In the genomic region with DNA sequence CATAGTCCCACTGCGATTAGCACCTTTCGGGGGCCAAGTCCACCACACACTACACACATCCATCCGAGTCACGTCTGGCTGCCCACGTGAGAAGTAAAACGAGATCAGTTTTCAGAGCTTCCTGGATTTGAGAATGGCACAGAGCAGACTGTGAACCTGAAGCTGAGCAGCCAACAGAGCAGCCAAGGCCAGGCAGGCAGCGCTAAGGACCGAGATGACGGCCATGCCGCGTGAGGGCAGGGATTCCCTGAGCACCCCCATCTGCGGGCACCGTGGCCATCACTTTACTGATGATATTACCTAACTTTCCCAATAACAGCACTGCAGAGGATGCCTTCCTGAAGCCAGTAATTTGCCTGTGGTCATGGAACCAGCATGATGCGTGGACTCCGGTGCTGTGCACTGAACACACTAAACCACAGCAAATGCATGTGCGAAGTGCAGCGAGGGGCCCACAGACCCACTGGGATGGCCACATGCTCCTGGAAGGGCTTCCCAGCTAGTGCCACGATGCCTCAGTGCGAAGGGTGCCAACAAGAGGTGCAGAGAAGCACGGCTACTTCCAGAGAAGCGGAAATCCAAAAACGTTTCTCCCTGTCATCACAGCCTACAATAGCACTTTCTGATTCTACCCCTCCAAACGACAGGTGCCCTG, we compare ENCODE assay signal across 21 cellular contexts. TPM values are rescaled to one million over a fixed set of nuclear protein-coding genes. Genes with fewer than 3 reads are reported as not detected.
A peak's percentile ranks its signal among the peaks of the same experiment; 100 is the strongest.
DNase-seq lines count a peak whose midpoint lies in the region; ATAC-seq, FAIRE-seq and TF ChIP-seq lines count a peak whose summit lies in the region.
"Had no signal": no experiment of that assay in that cellular context is flagged by ENCODE, and none has a peak within 500 bp of the region (broad histone marks: within the 10 kb centered on the region; RNA-seq: fewer than 3 reads in every experiment).

No MANE protein-coding gene starts in this region.

- H3K36me3 ChIP-seq in H1 (ENCODE audit: control insufficient read depth in 2 of 4, insufficient read depth in 4 of 4, low read length in 3 of 4): peaks cover 0 to 12% (median 5%) of the 10 kb centered on the region in 4 experiments; a peak in 2 of 8 replicates
- no peaks in the 10 kb centered on the region for H3K36me3 ChIP-seq in neural progenitor cell
- H3K36me3 ChIP-seq: Peyer's patch had no signal

- 93% methylated on average over 23 of the region's 23 CpGs; no CpG with 5 or more reads in 1 of the 2 experiments for WGBS in H1 (ENCODE audit: extremely low coverage in 1 of 2, insufficient coverage in 1 of 2, insufficient read length in 1 of 2, insufficient replicate concordance in 2 of 2, low coverage in 1 of 2, low lambda C conversion rate in 2 of 2, missing lambda C conversion rate in 1 of 2), 2 experiments

- H3K4me1 Mint-ChIP-seq in activated naive CD4-positive, alpha-beta T cell treated with anti-CD3 and anti-CD28 coated beads, Interleukin-2, amount 10 ng/mL, durations not matched to agents 7 days and 5 days: peaks cover 44% of the 10 kb centered on the region
- H3K4me1 Mint-ChIP-seq in neural progenitor cell (peaks cover 12% of the 10 kb centered on the region), HFFc6 (ENCODE audit: low read depth) (peaks cover 9% of the 10 kb centered on the region)
- peaks cover 42 to 86% of the 10 kb centered on the region in 2 donors for H3K4me1 Mint-ChIP-seq in stimulated activated naive B cell treated with anti-CD40 and anti-IgM and Interleukin-4, amounts not matched to agents 10 μg/mL and 1 μg/mL and 100 μg/mL, for 72 hours

- H3K9me3 Mint-ChIP-seq in activated naive CD4-positive, alpha-beta T cell treated with anti-CD3 and anti-CD28 coated beads, Interleukin-2, amount 10 ng/mL, durations not matched to agents 7 days and 5 days: no peaks in the 10 kb centered on the region
- no peaks in the 10 kb centered on the region for H3K9me3 Mint-ChIP-seq in activated naive CD4-positive, alpha-beta T cell treated with anti-CD3 and anti-CD28 coated beads, Interleukin-2, amount 50 U/mL, for 72 hours
- H3K9me3 Mint-ChIP-seq in neural progenitor cell (peaks cover 3% of the 10 kb centered on the region), HFFc6 (no peaks in the 10 kb centered on the region)
- H3K9me3 Mint-ChIP-seq in stimulated activated naive B cell treated with anti-CD40 and anti-IgM and Interleukin-4, amounts not matched to agents 10 μg/mL and 1 μg/mL and 100 μg/mL, for 72 hours: no peaks in the 10 kb centered on the region
- H3K9me3 Mint-ChIP-seq: CD4-positive, CD25-positive, alpha-beta regulatory T cell had no signal

- H4K8ac ChIP-seq in H1 (ENCODE audit: extremely low read depth, insufficient read depth, low read length): 0 out of 2 replicates have a peak overlapping the region, but pooled peaks have one; percentile 43

- peaks cover 32% of the 10 kb centered on the region for H3K79me1 ChIP-seq in H1 (ENCODE audit: low read depth, low read length)

- TF ChIP-seq EP300 in H1 (IDR thresholded peaks at IDR 0.05; ENCODE audit: borderline replicate concordance in 1 of 2, low read depth in 2 of 2, low read length in 2 of 2): no peak

- no peak overlapping the region for H2BK120ac ChIP-seq in H1 (replicated peaks; ENCODE audit: low read depth, low read length)

- no peak for TF ChIP-seq CTCF in H1 (IDR thresholded peaks at IDR 0.05; ENCODE audit: control extremely low read depth in 1 of 3, insufficient read depth in 1 of 3, low read depth in 1 of 3, low read length in 3 of 3)
- no peak for TF ChIP-seq CTCF in neural progenitor cell (IDR thresholded peaks at IDR 0.05)
- TF ChIP-seq CTCF in HFFc6 (IDR thresholded peaks at IDR 0.05): no peak

- DNase-seq in activated naive CD4-positive, alpha-beta T cell treated with anti-CD3 and anti-CD28 coated beads, Interleukin-2, amount 10 ng/mL, durations not matched to agents 7 days and 5 days: no peak
- DNase-seq in activated naive CD4-positive, alpha-beta T cell treated with anti-CD3 and anti-CD28 coated beads, Interleukin-2, amount 50 U/mL, for 72 hours (ENCODE audit: low spot score in 2 of 2): no peak
- no peak for DNase-seq in H1 (ENCODE audit: low read depth in 1 of 2, low spot score in 2 of 2)
- DNase-seq in neural progenitor cell (ENCODE audit: low spot score): no peak
- no peak for DNase-seq in stimulated activated naive B cell treated with anti-CD40 and anti-IgM and Interleukin-4, amounts not matched to agents 10 μg/mL and 1 μg/mL and 100 μg/mL, for 72 hours
- DNase-seq in HFFc6: no peak
- DNase-seq: Calu3; CD4-positive, CD25-positive, alpha-beta regulatory T cell; DMS79; IMR-90; Kasumi-1; NCI-H1105 treated with DMSO at 0.1 percent for 48 hours; NCI-H187 treated with DMSO at 0.1 percent for 48 hours; NCI-H510A; Peyer's patch; SHP77 had no signal

- H3K4me1 ChIP-seq in H1 (replicated peaks in 1 of 4; ENCODE audit: control insufficient read depth in 3 of 4, insufficient read depth in 4 of 4, low read length in 3 of 4): peaks cover 0 to 5% (median 2%) of the 10 kb centered on the region in 4 experiments; a peak in 1 of 7 replicates
- H3K4me1 ChIP-seq in neural progenitor cell: no peaks in the 10 kb centered on the region
- H3K4me1 ChIP-seq: A549 had no signal

- H3K27me3 ChIP-seq in H1 (replicated peaks in 1 of 4; ENCODE audit: control insufficient read depth in 3 of 4, extremely low read depth in 1 of 4, insufficient read depth in 3 of 4, low read length in 3 of 4) (no peaks in the 10 kb centered on the region), neural progenitor cell (no peaks in the 10 kb centered on the region)
- H3K27me3 ChIP-seq: Peyer's patch had no signal

- H3K4me2 ChIP-seq in H1 (ENCODE audit: insufficient read depth in 1 of 2, low read depth in 2 of 2, low read length in 2 of 2) (no peak overlapping the region), neural progenitor cell (no peak overlapping the region)
- H3K4me2 ChIP-seq: A549 had no signal

- no peak overlapping the region for H4K5ac ChIP-seq in H1 (ENCODE audit: insufficient read length, low read depth, low read length)

- no peak overlapping the region; the same call in 1 of the 2 replicates for H3K18ac ChIP-seq in H1 (ENCODE audit: extremely low read depth, low read length)

- no peak overlapping the region for H2BK12ac ChIP-seq in H1 (ENCODE audit: low read depth, low read length)

- H3K79me2 ChIP-seq in H1 (ENCODE audit: control insufficient read depth in 1 of 2, insufficient read depth in 2 of 2, low read length in 2 of 2) (peaks cover 0 to 74% of the 10 kb centered on the region in 2 experiments; a peak in 2 of 4 replicates), neural progenitor cell (ENCODE audit: low read depth) (peaks cover 72% of the 10 kb centered on the region)

- no peak overlapping the region for H3K23ac ChIP-seq in H1 (ENCODE audit: insufficient read length)

- H2BK15ac ChIP-seq in H1 (ENCODE audit: low read length): no peak overlapping the region

- H3K4ac ChIP-seq in H1 (replicated peaks; ENCODE audit: insufficient read length, low read depth, low read length): no peak overlapping the region

- ATAC-seq in activated naive CD4-positive, alpha-beta T cell treated with anti-CD3 and anti-CD28 coated beads, Interleukin-2, amount 50 U/mL, for 72 hours: no peak
- ATAC-seq in stimulated activated naive B cell treated with anti-CD40 and anti-IgM and Interleukin-4, amounts not matched to agents 10 μg/mL and 1 μg/mL and 100 μg/mL, for 72 hours (replicated peaks): no peak
- ATAC-seq in GM21367 (IDR thresholded peaks at IDR 0.05; ENCODE audit: unreplicated experiment) (no peak), GM21723 (IDR thresholded peaks at IDR 0.05; ENCODE audit: unreplicated experiment) (no peak)
- ATAC-seq: A549 had no signal

- FAIRE-seq in H1 (lab: Jason Lieb, UNC): no peak
- FAIRE-seq: A549, GM12891, H54 had no signal

- H3K36me3 Mint-ChIP-seq in activated naive CD4-positive, alpha-beta T cell treated with anti-CD3 and anti-CD28 coated beads, Interleukin-2, amount 10 ng/mL, durations not matched to agents 7 days and 5 days: peaks cover 26% of the 10 kb centered on the region
- H3K36me3 Mint-ChIP-seq in activated naive CD4-positive, alpha-beta T cell treated with anti-CD3 and anti-CD28 coated beads, Interleukin-2, amount 50 U/mL, for 72 hours: peaks cover 0 to 7% of the 10 kb centered on the region in 2 donors
- H3K36me3 Mint-ChIP-seq in neural progenitor cell (peaks cover 29% of the 10 kb centered on the region), HFFc6 (ENCODE audit: low read depth) (no peaks in the 10 kb centered on the region; the same call in 1 of the 2 replicates)
- H3K36me3 Mint-ChIP-seq in stimulated activated naive B cell treated with anti-CD40 and anti-IgM and Interleukin-4, amounts not matched to agents 10 μg/mL and 1 μg/mL and 100 μg/mL, for 72 hours: peaks cover 6 to 55% of the 10 kb centered on the region in 2 donors

- TF ChIP-seq RAD21 in H1 (IDR thresholded peaks at IDR 0.05 in 1 of 2, conservative IDR thresholded peaks at IDR 0.05 in 1 of 2; ENCODE audit: low read depth in 2 of 2, low read length in 2 of 2): no peak

- H3K4me3 ChIP-seq in H1 (ENCODE audit: extremely low read depth in 1 of 4, insufficient read depth in 2 of 4, low read depth in 3 of 4, low read length in 4 of 4): no peak overlapping the region
- H3K4me3 ChIP-seq in neural progenitor cell: no peak overlapping the region
- H3K4me3 ChIP-seq: A549, Peyer's patch had no signal

- H4K20me1 ChIP-seq in H1 (replicated peaks in 1 of 2; ENCODE audit: control insufficient read depth in 1 of 2, insufficient read depth in 2 of 2, low read length in 2 of 2) (peaks cover 15 to 21% of the 10 kb centered on the region in 2 experiments), neural progenitor cell (ENCODE audit: low read depth) (peaks cover 55% of the 10 kb centered on the region)

- no peak overlapping the region for H3K14ac ChIP-seq in H1 (ENCODE audit: insufficient read length)

- H3K27me3 Mint-ChIP-seq in activated naive CD4-positive, alpha-beta T cell treated with anti-CD3 and anti-CD28 coated beads, Interleukin-2, amount 10 ng/mL, durations not matched to agents 7 days and 5 days: no peaks in the 10 kb centered on the region
- peaks cover 6% of the 10 kb centered on the region for H3K27me3 Mint-ChIP-seq in neural progenitor cell (ENCODE audit: insufficient read depth, low read depth)
- H3K27me3 Mint-ChIP-seq in stimulated activated naive B cell treated with anti-CD40 and anti-IgM and Interleukin-4, amounts not matched to agents 10 μg/mL and 1 μg/mL and 100 μg/mL, for 72 hours: no peaks in the 10 kb centered on the region
- peaks cover 1% of the 10 kb centered on the region for H3K27me3 Mint-ChIP-seq in HFFc6 (ENCODE audit: insufficient read depth)
- H3K27me3 Mint-ChIP-seq: CD4-positive, CD25-positive, alpha-beta regulatory T cell had no signal

- H3K27ac ChIP-seq in H1 (ENCODE audit: low read depth, low read length) (no peak overlapping the region), neural progenitor cell (no peak overlapping the region)
- H3K27ac ChIP-seq: A549, Peyer's patch had no signal

- H3K27ac Mint-ChIP-seq in activated naive CD4-positive, alpha-beta T cell treated with anti-CD3 and anti-CD28 coated beads, Interleukin-2, amount 10 ng/mL, durations not matched to agents 7 days and 5 days: peak overlapping the region; percentile 46
- H3K27ac Mint-ChIP-seq in activated naive CD4-positive, alpha-beta T cell treated with anti-CD3 and anti-CD28 coated beads, Interleukin-2, amount 50 U/mL, for 72 hours: no peak overlapping the region
- H3K27ac Mint-ChIP-seq in neural progenitor cell (peak overlapping the region; percentile 2), HFFc6 (no peak overlapping the region; the same call in 1 of the 2 replicates)
- peak overlapping the region; percentile 69 for H3K27ac Mint-ChIP-seq in stimulated activated naive B cell treated with anti-CD40 and anti-IgM and Interleukin-4, amounts not matched to agents 10 μg/mL and 1 μg/mL and 100 μg/mL, for 72 hours

- POLR2A ChIA-PET in H1 (lab: Charles Lee; ENCODE audit: partially characterized antibody): interaction anchor here (1.3 to 2.2 kb wide), 3 partner anchors 9 to 22 kb away, joined by 3 to 8 read pairs (median 6); no protein-coding TSS in a partner anchor

- no peaks in the 10 kb centered on the region for H3K23me2 ChIP-seq in H1 (ENCODE audit: low read depth, low read length)

- no peak overlapping the region for H4K91ac ChIP-seq in H1 (replicated peaks; ENCODE audit: insufficient read length, low read length)

- H2AK5ac ChIP-seq in H1 (ENCODE audit: low read depth, low read length): no peak overlapping the region

- peak overlapping the region; percentile 71; the same call in 1 of the 2 replicates for H2BK5ac ChIP-seq in H1 (ENCODE audit: low read depth, low read length)

- H3K9ac ChIP-seq in H1 (replicated peaks in 1 of 4; ENCODE audit: extremely low read depth in 1 of 4, low read depth in 3 of 4, low read length in 3 of 4): no peak overlapping the region
- H3K9ac ChIP-seq in neural progenitor cell: no peak overlapping the region

- H2BK20ac ChIP-seq in H1 (ENCODE audit: low read length): no peak overlapping the region

- no peaks in the 10 kb centered on the region for H3F3A ChIP-seq in neural progenitor cell (ENCODE audit: low read depth)

- TF ChIP-seq POLR2A in H1 (IDR thresholded peaks at IDR 0.05; ENCODE audit: control extremely low read depth in 1 of 2, low read depth in 2 of 2, low read length in 2 of 2): no peak

- CTCF ChIA-PET in activated naive CD4-positive, alpha-beta T cell treated with anti-CD3 and anti-CD28 coated beads, Interleukin-2, amount 10 ng/mL, durations not matched to agents 7 days and 5 days (lab: Charles Lee): no interaction called here
- CTCF ChIA-PET in H1 (lab: Charles Lee; ENCODE audit: partially characterized antibody): interaction anchor here (0.6 to 15.5 kb wide), 4 partner anchors 12 to 46 kb away, joined by 3 to 129 read pairs (median 4); no protein-coding TSS in a partner anchor

- H3K4me3 Mint-ChIP-seq in activated naive CD4-positive, alpha-beta T cell treated with anti-CD3 and anti-CD28 coated beads, Interleukin-2, amount 10 ng/mL, durations not matched to agents 7 days and 5 days: no peak overlapping the region
- H3K4me3 Mint-ChIP-seq in neural progenitor cell (no peak overlapping the region), HFFc6 (no peak overlapping the region)
- H3K4me3 Mint-ChIP-seq in stimulated activated naive B cell treated with anti-CD40 and anti-IgM and Interleukin-4, amounts not matched to agents 10 μg/mL and 1 μg/mL and 100 μg/mL, for 72 hours: no peak overlapping the region
- H3K4me3 Mint-ChIP-seq: CD4-positive, CD25-positive, alpha-beta regulatory T cell had no signal

- H3K56ac ChIP-seq in H1 (replicated peaks; ENCODE audit: insufficient read length, low read depth, low read length): no peak overlapping the region

- H2AFZ ChIP-seq in H1 (ENCODE audit: low read length): no peak overlapping the region
- H2AFZ ChIP-seq in neural progenitor cell (replicated peaks): no peak overlapping the region

- H3K9me3 ChIP-seq in H1 (ENCODE audit: insufficient read depth in 2 of 2, low read depth in 1 of 2, low read length in 1 of 2) (no peaks in the 10 kb centered on the region; a peak in 1 of 4 replicates), neural progenitor cell (ENCODE audit: low read depth) (no peaks in the 10 kb centered on the region)
- H3K9me3 ChIP-seq: A549, Peyer's patch had no signal

RNA-seq across cellular contexts. Expression of gene RNF34, which starts 56.0 kb away (rescaled TPM):
- 10 to 100 TPM; 55.1 to 83.0 TPM for total RNA-seq in activated naive CD4-positive, alpha-beta T cell treated with anti-CD3 and anti-CD28 coated beads, Interleukin-2, amount 50 U/mL, for 72 hours
- total RNA-seq in H1 (2021; fragmentation: NEBNext Ultra II Directional; extraction: Animal tissue kit (Norgen Biotek cat#: 25700)): 56.2 and 57.6 TPM in 2 replicates
- 37.9 and 38.4 TPM in 2 replicates for polyA plus RNA-seq in H1 (2011; rRNA removed)
- polyA plus RNA-seq in H1 (2011; cell fraction: cytosol; rRNA removed): 45.0 TPM
- polyA plus RNA-seq in H1 (2011; cell fraction: nucleus; rRNA removed): 140 TPM
- 59.1 to 83.2 TPM (median 80.3 TPM) in 4 replicates for polyA plus RNA-seq in H1 (2012, experiment 1 of 2)
- 14.1 TPM for polyA plus RNA-seq in H1 (2012, experiment 2 of 2)
- polyA plus RNA-seq in H1 (2013, experiment 1 of 2): 43.6 TPM
- 40.8 TPM for polyA plus RNA-seq in H1 (2013, experiment 2 of 2)
- polyA minus RNA-seq in H1 (2011; rRNA and poly(A)+ RNA removed): 98.9 and 141 TPM in 2 replicates
- polyA minus RNA-seq in H1 (2011; cell fraction: cytosol; rRNA and poly(A)+ RNA removed): 33.6 TPM
- polyA minus RNA-seq in H1 (2011; cell fraction: nucleus; rRNA and poly(A)+ RNA removed): 67.6 TPM
- 57.8 and 65.8 TPM in 2 replicates for total RNA-seq in neural progenitor cell (ENCODE audit: low replicate concordance)
- 10 to 100 TPM; 33.1 to 41.6 (median 39.0) TPM for total RNA-seq in HFFc6 (2021; fragmentation: NEBNext Ultra II Directional; extraction: Animal tissue kit (Norgen Biotek cat#: 25700))

Comparison
In these comparisons a context has a peak if more than half of its experiments do, and no peak if none do; other contexts are left out.
1. H3K27ac Mint-ChIP-seq: peak in activated naive CD4-positive, alpha-beta T cell treated with anti-CD3 and anti-CD28 coated beads, Interleukin-2, amount 10 ng/mL, durations not matched to agents 7 days and 5 days (single experiment), neural progenitor cell (single experiment) and stimulated activated naive B cell treated with anti-CD40 and anti-IgM and Interleukin-4, amounts not matched to agents 10 μg/mL and 1 μg/mL and 100 μg/mL, for 72 hours (single experiment); none in activated naive CD4-positive, alpha-beta T cell treated with anti-CD3 and anti-CD28 coated beads, Interleukin-2, amount 50 U/mL, for 72 hours (0 of 2) and HFFc6 (single experiment).